30 cellular contexts compared by ENCODE assay signal in the genomic region with DNA sequence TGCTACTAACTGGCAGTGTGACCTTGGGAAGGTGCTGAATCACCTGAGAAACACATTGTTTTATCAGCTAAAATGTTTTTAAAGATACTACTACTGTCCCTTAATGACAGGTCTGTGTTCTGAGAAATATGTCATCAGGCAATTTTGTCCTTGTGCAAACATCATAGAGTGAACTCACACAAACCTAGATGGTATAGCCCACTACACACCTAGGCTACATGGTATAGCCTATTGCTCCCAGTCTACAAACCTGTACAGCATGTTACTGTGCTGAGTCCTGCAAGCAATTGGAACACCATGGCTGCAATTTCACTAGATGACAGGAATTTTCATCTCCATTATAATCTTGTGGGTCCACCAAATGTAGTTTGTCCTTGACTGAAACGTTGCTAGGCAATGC.
"Had no signal": no experiment of that assay in that cellular context is flagged by ENCODE, and none has a peak within 500 bp of the region (broad histone marks: within the 10 kb centered on the region; RNA-seq: fewer than 3 reads in every experiment).

No MANE protein-coding gene starts in this region.

- ATAC-seq: activated naive CD4-positive, alpha-beta T cell treated with anti-CD3 and anti-CD28 coated beads, Interleukin-2, amount 50 U/mL, for 72 hours; activated naive CD8-positive, alpha-beta T cell treated with anti-CD3 and anti-CD28 coated beads, Interleukin-2, amount 50 U/mL, for 24 hours; activated T-cell treated with anti-CD3 and anti-CD28 coated beads, Interleukin-2, amount 50 U/mL, for 4 hours; activated T-cell treated with anti-CD3 and anti-CD28 coated beads, Interleukin-2, amount 50 U/mL, for 72 hours; activated T-helper 17 cell treated with anti-CD3 and anti-CD28 coated beads, Interleukin-2, amount 50 U/mL, for 72 hours; body of pancreas had no signal

- H3K36me3 ChIP-seq: adrenal gland, ascending aorta, brain microvascular endothelial cell, breast epithelium, cardiac muscle cell had no signal

- H3K27ac ChIP-seq: adrenal gland, ascending aorta, body of pancreas, brain microvascular endothelial cell, breast epithelium, cardiac muscle cell had no signal

- H3K27me3 ChIP-seq: adrenal gland, ascending aorta, body of pancreas, brain microvascular endothelial cell, breast epithelium, cardiac muscle cell had no signal

- H3K4me3 ChIP-seq: adrenal gland, ascending aorta, body of pancreas, breast epithelium, cardiac muscle cell had no signal

- DNase-seq: activated effector memory CD4-positive, alpha-beta T cell treated with anti-CD3 and anti-CD28 coated beads, Interleukin-2, amount 50 U/mL, for 16 hours; activated effector memory CD4-positive, alpha-beta T cell treated with Interleukin-2 at 50 U/mL for 16 hours; activated gamma-delta T cell; activated gamma-delta T cell treated with Interleukin-2 at 50 U/mL for 16 hours; activated naive CD4-positive, alpha-beta T cell; activated naive CD4-positive, alpha-beta T cell treated with anti-CD3 and anti-CD28 coated beads for 36 hours; activated naive CD4-positive, alpha-beta T cell treated with anti-CD3 and anti-CD28 coated beads, Interleukin-2, amount 10 ng/mL, durations not matched to agents 7 days and 5 days; activated naive CD4-positive, alpha-beta T cell treated with anti-CD3 and anti-CD28 coated beads, Interleukin-2, amount 50 U/mL, for 16 hours; activated naive CD4-positive, alpha-beta T cell treated with Interleukin-2 at 50 U/mL for 16 hours; activated naive CD8-positive, alpha-beta T cell treated with anti-CD3 and anti-CD28 coated beads for 36 hours; activated naive CD8-positive, alpha-beta T cell treated with anti-CD3 and anti-CD28 coated beads, Interleukin-2, amount 10 ng/mL, durations not matched to agents 7 days and 5 days; activated naive CD8-positive, alpha-beta T cell treated with anti-CD3 and anti-CD28 coated beads, Interleukin-2, amount 50 U/mL, for 24 hours; activated T-cell treated with anti-CD3 and anti-CD28 coated beads, Interleukin-2, amount 50 U/mL, for 24 hours; activated T-cell treated with anti-CD3 and anti-CD28 coated beads, Interleukin-2, amount 50 U/mL, for 4 hours; activated T-cell treated with anti-CD3 and anti-CD28 coated beads, Interleukin-2, amount 50 U/mL, for 48 hours; activated T-cell treated with anti-CD3 and anti-CD28 coated beads, Interleukin-2, amount 50 U/mL, for 72 hours; adrenal gland; amniotic stem cell; amygdala; anterior cingulate cortex; aorta; body of pancreas; brain microvascular endothelial cell; central memory CD4-positive, alpha-beta T cell; cerebellar nuclear complex had no signal

- H3K4me1 ChIP-seq: adrenal gland, ascending aorta, body of pancreas, breast epithelium had no signal

- H3K9me3 ChIP-seq: adrenal gland, ascending aorta, body of pancreas, breast epithelium had no signal
